ENCODE assay signal across 26 cellular contexts in genomic region chr6:13512900-13513299, GRCh38.
"Had no signal": no experiment of that assay in that cellular context is flagged by ENCODE, and none has a peak within 500 bp of the region (broad histone marks: within the 10 kb centered on the region; RNA-seq: fewer than 3 reads in every experiment).

No MANE protein-coding gene starts in this region.

- H3K4me3 ChIP-seq: left lung, lower lobe of right lung, psoas muscle, skin epidermis, thyroid gland, transverse colon, upper lobe of left lung, vagina had no signal

- H3K9me3 Mint-ChIP-seq: immature natural killer cell; natural killer cell; stimulated activated naive B cell treated with anti-CD40 and anti-IgM and Interleukin-4, amounts not matched to agents 10 μg/mL and 1 μg/mL and 100 μg/mL, for 72 hours had no signal

- H3K79me2 ChIP-seq: parathyroid adenoma had no signal

- H3K36me3 Mint-ChIP-seq: naive B cell; natural killer cell; stimulated activated naive B cell treated with anti-CD40 and anti-IgM and Interleukin-4, amounts not matched to agents 10 μg/mL and 1 μg/mL and 100 μg/mL, for 72 hours had no signal

- H3K9me3 ChIP-seq: left lung, lower lobe of right lung, psoas muscle, thyroid gland, transverse colon, upper lobe of left lung, vagina had no signal

- H3K4me1 ChIP-seq: left lung, parathyroid adenoma had no signal

- H3K9ac ChIP-seq: parathyroid adenoma had no signal

- ATAC-seq: left lung; natural killer cell; sciatic nerve; stimulated activated naive B cell treated with anti-CD40 and anti-IgM and Interleukin-4, amounts not matched to agents 10 μg/mL and 1 μg/mL and 100 μg/mL, for 72 hours had no signal

- H3K27me3 ChIP-seq: left lung, thyroid gland, transverse colon, upper lobe of left lung, vagina had no signal

- H3K27me3 Mint-ChIP-seq: stimulated activated naive B cell treated with anti-CD40 and anti-IgM and Interleukin-4, amounts not matched to agents 10 μg/mL and 1 μg/mL and 100 μg/mL, for 72 hours had no signal

- H3K4me1 Mint-ChIP-seq: immature natural killer cell, naive B cell had no signal

- H3K36me3 ChIP-seq: left lung, lower lobe of right lung, thyroid gland, transverse colon, upper lobe of left lung, vagina had no signal

- H3K4me3 Mint-ChIP-seq: immature natural killer cell; naive B cell; natural killer cell; stimulated activated naive B cell treated with anti-CD40 and anti-IgM and Interleukin-4, amounts not matched to agents 10 μg/mL and 1 μg/mL and 100 μg/mL, for 72 hours; stimulated activated naive CD8-positive, alpha-beta T cell treated with anti-CD3 and anti-CD28 coated beads, Interleukin-15, Interleukin-2, amounts not matched to agents 100 ng/mL and 50 ng/mL, for 24 hours had no signal

- DNase-seq: hippocampal formation; immature natural killer cell; kidney; left lung; lower lobe of right lung; mammary epithelial cell; mesenchymal stem cell; naive B cell; natural killer cell; nucleus accumbens; psoas muscle; stimulated activated CD4-positive, alpha-beta T cell treated with anti-CD3 and anti-CD28 coated beads, Interleukin-12 subunit alpha, Interleukin-12 subunit beta, amount 100 ng/mL, for 4 hours; stimulated activated CD4-positive, alpha-beta T cell treated with anti-CD3 and anti-CD28 coated beads, Interleukin-15, amount 100 ng/mL, for 24 hours; stimulated activated CD4-positive, alpha-beta T cell treated with anti-CD3 and anti-CD28 coated beads, Interleukin-2, amount 100 ng/mL, for 24 hours; stimulated activated CD4-positive, alpha-beta T cell treated with anti-CD3 and anti-CD28 coated beads, Interleukin-4, amount 100 ng/mL, for 1 hour; stimulated activated naive B cell treated with anti-CD40 and anti-IgM and Interleukin-4, amounts not matched to agents 10 μg/mL and 1 μg/mL and 100 μg/mL, for 72 hours; substantia nigra; thyroid gland; transverse colon had no signal

- FAIRE-seq: islet of Langerhans, kidney had no signal

- H3K27ac Mint-ChIP-seq: natural killer cell; stimulated activated naive B cell treated with anti-CD40 and anti-IgM and Interleukin-4, amounts not matched to agents 10 μg/mL and 1 μg/mL and 100 μg/mL, for 72 hours; stimulated activated naive CD8-positive, alpha-beta T cell treated with anti-CD3 and anti-CD28 coated beads, Interleukin-15, Interleukin-2, amounts not matched to agents 100 ng/mL and 50 ng/mL, for 24 hours had no signal

- H3K27ac ChIP-seq: left lung, lower lobe of right lung, parathyroid adenoma, psoas muscle, skin epidermis, thyroid gland, upper lobe of left lung, vagina had no signal

- H2AFZ ChIP-seq: parathyroid adenoma had no signal
